ENCODE assay signal across 30 cellular contexts in genomic region chr2:105490204-105490603, GRCh38.
DNase-seq lines count a peak whose midpoint lies in the region; ATAC-seq, FAIRE-seq and TF ChIP-seq lines count a peak whose summit lies in the region.
"Had no signal": no experiment of that assay in that cellular context is flagged by ENCODE, and none has a peak within 500 bp of the region (broad histone marks: within the 10 kb centered on the region; RNA-seq: fewer than 3 reads in every experiment).

No MANE protein-coding gene starts in this region.

- WGBS in body of pancreas, 2 donors: 7 to 22% methylated on average over 4 of the region's 4 CpGs
- 7 to 38% (median 20%) methylated on average over 4 of the region's 4 CpGs for WGBS in small intestine, 3 donors

- H3K4me1 Mint-ChIP-seq in activated CD4-positive, alpha-beta T cell treated with anti-CD3 and anti-CD28 coated beads, Interleukin-2, amount 10 ng/mL, durations not matched to agents 24 days and 14 days: no peaks in the 10 kb centered on the region
- H3K4me1 Mint-ChIP-seq: activated CD4-positive, alpha-beta memory T cell treated with anti-CD3 and anti-CD28 coated beads, Interleukin-2, amount 10 ng/mL, durations not matched to agents 7 days and 5 days; activated naive CD8-positive, alpha-beta T cell treated with anti-CD3 and anti-CD28 coated beads, Interleukin-2, amount 50 U/mL, for 24 hours; GM23338; nephron progenitor cell had no signal

- H3K4me3 ChIP-seq in body of pancreas (no peak overlapping the region), small intestine (ENCODE audit: low read depth in 1 of 2, low read length in 2 of 2) (no peak overlapping the region), lower lobe of right lung (no peak overlapping the region)
- H3K4me3 ChIP-seq: GM23338, stomach, tibial artery had no signal

- ATAC-seq in body of pancreas: peak; percentile 38
- ATAC-seq in left colon: peak; percentile 40
- ATAC-seq in HG03460 (IDR thresholded peaks at IDR 0.05; ENCODE audit: unreplicated experiment): no peak
- ATAC-seq in HG03139 (IDR thresholded peaks at IDR 0.05; ENCODE audit: unreplicated experiment): no peak
- no peak for ATAC-seq in lower lobe of right lung
- ATAC-seq: activated CD4-positive, CD25-positive, alpha-beta regulatory T cell treated with anti-CD3 and anti-CD28 coated beads, Interleukin-2, amount 50 U/mL, for 24 hours; activated naive CD8-positive, alpha-beta T cell treated with anti-CD3 and anti-CD28 coated beads, Interleukin-2, amount 50 U/mL, for 24 hours; GM23338 had no signal

- H3K36me3 ChIP-seq in body of pancreas (replicated peaks in 1 of 2; ENCODE audit: insufficient read depth in 1 of 2, low read depth in 2 of 2) (no peaks in the 10 kb centered on the region), small intestine (ENCODE audit: control insufficient read depth in 2 of 2, insufficient read depth in 2 of 2, low read length in 2 of 2) (no peaks in the 10 kb centered on the region), lower lobe of right lung (no peaks in the 10 kb centered on the region)
- H3K36me3 ChIP-seq: stomach, tibial artery had no signal

- no peaks in the 10 kb centered on the region for H3K27me3 ChIP-seq in body of pancreas
- no peaks in the 10 kb centered on the region for H3K27me3 ChIP-seq in small intestine (ENCODE audit: control insufficient read depth in 2 of 2, insufficient read depth in 2 of 2, low read length in 2 of 2)
- H3K27me3 ChIP-seq in lower lobe of right lung (ENCODE audit: low read depth): no peaks in the 10 kb centered on the region
- H3K27me3 ChIP-seq: stomach, tibial artery had no signal

- no peak for TF ChIP-seq POLR2A in body of pancreas (IDR thresholded peaks at IDR 0.05)

- TF ChIP-seq CTCF in body of pancreas (IDR thresholded peaks at IDR 0.05) (no peak), lower lobe of right lung (IDR thresholded peaks at IDR 0.05) (no peak)

- peaks cover 26% of the 10 kb centered on the region for H3K27me3 Mint-ChIP-seq in activated CD4-positive, alpha-beta T cell treated with anti-CD3 and anti-CD28 coated beads, Interleukin-2, amount 10 ng/mL, durations not matched to agents 24 days and 14 days
- H3K27me3 Mint-ChIP-seq: CD4-positive, alpha-beta T cell had no signal

- no peaks in the 10 kb centered on the region for H3K36me3 Mint-ChIP-seq in activated CD4-positive, alpha-beta T cell treated with anti-CD3 and anti-CD28 coated beads, Interleukin-2, amount 10 ng/mL, durations not matched to agents 24 days and 14 days (ENCODE audit: low read depth)

- H3K27ac ChIP-seq in body of pancreas (peak overlapping the region in 1 of 4 donors; percentile 14), small intestine (ENCODE audit: low read depth in 1 of 2, low read length in 1 of 2) (no peak overlapping the region), lower lobe of right lung (no peak overlapping the region)
- H3K27ac ChIP-seq: parathyroid adenoma, tibial artery had no signal

- intact Hi-C loops in activated CD4-positive, alpha-beta T cell treated with anti-CD3 and anti-CD28 coated beads, Interleukin-2, amount 10 ng/mL, durations not matched to agents 24 days and 14 days (cut with micrococcal nuclease): no loop called here
- intact Hi-C loops in body of pancreas (cut with DNase I): no loop called here
- intact Hi-C loops in left colon (cut with DNase I, micrococcal nuclease): no loop called here
- intact Hi-C loops in lower lobe of right lung (cut with DNase I): no loop called here

- peak; percentile 49 for DNase-seq in activated CD4-positive, alpha-beta T cell treated with anti-CD3 and anti-CD28 coated beads, Interleukin-2, amount 10 ng/mL, durations not matched to agents 24 days and 14 days
- no peak for DNase-seq in activated CD4-positive, alpha-beta T cell treated with anti-CD3 and anti-CD28 coated beads, Interleukin-2, amount 50 U/mL, for 1 hour
- DNase-seq in body of pancreas (peak in 2 of 4 donors; percentile 9 to 13), left colon (no peak), small intestine (peak; percentile 24), lower lobe of right lung (no peak)
- DNase-seq: activated CD4-positive, alpha-beta memory T cell treated with anti-CD3 and anti-CD28 coated beads, Interleukin-2, amount 10 ng/mL, durations not matched to agents 7 days and 5 days; activated CD8-positive, alpha-beta memory T cell treated with anti-CD3 and anti-CD28 coated beads, Interleukin-2, amount 50 U/mL, for 4 hours; activated naive CD4-positive, alpha-beta T cell; activated naive CD8-positive, alpha-beta T cell treated with anti-CD3 and anti-CD28 coated beads, Interleukin-2, amount 50 U/mL, for 24 hours; AML-193; CD4-positive, alpha-beta T cell; foreskin fibroblast; kidney; mammary epithelial cell; NCI-H2081 treated with DMSO at 0.1 percent for 48 hours; NCI-H510A; nephron progenitor cell; SK-N-SH; stomach; tibial artery had no signal

- FAIRE-seq in small intestine (lab: Jason Lieb, UNC): no peak
- FAIRE-seq: astrocyte, D721Med, kidney had no signal

- H3K4me3 Mint-ChIP-seq in activated CD4-positive, alpha-beta T cell treated with anti-CD3 and anti-CD28 coated beads, Interleukin-2, amount 10 ng/mL, durations not matched to agents 24 days and 14 days: no peak overlapping the region
- H3K4me3 Mint-ChIP-seq: activated CD4-positive, alpha-beta memory T cell treated with anti-CD3 and anti-CD28 coated beads, Interleukin-2, amount 10 ng/mL, durations not matched to agents 7 days and 5 days; activated naive CD8-positive, alpha-beta T cell treated with anti-CD3 and anti-CD28 coated beads, Interleukin-2, amount 50 U/mL, for 24 hours; CD4-positive, alpha-beta T cell; dendritic cell treated with granulocyte-macrophage colony-stimulating factor and Interleukin-4, amounts not matched to agents 40 ng/mL and 50 ng/mL, for 4 days; GM23338; nephron progenitor cell; T-helper 1 cell treated with Interleukin-12 subunit alpha and Interleukin-12 subunit beta and Interleukin-4 antibody, amounts not matched to agents 30 μg/mL and 1 μg/mL, for 36 hours had no signal

- H3K9me3 ChIP-seq in body of pancreas (no peaks in the 10 kb centered on the region), small intestine (ENCODE audit: control insufficient read depth, low read depth) (no peaks in the 10 kb centered on the region), lower lobe of right lung (peaks cover 11% of the 10 kb centered on the region)
- H3K9me3 ChIP-seq: SK-N-SH had no signal

- H3K4me1 ChIP-seq in body of pancreas (peaks cover 20% of the 10 kb centered on the region), small intestine (ENCODE audit: control insufficient read depth in 2 of 2, insufficient read depth in 1 of 2, low read depth in 1 of 2, low read length in 1 of 2) (peaks cover 0 to 5% of the 10 kb centered on the region in 2 donors), lower lobe of right lung (no peaks in the 10 kb centered on the region)
- H3K4me1 ChIP-seq: parathyroid adenoma, tibial artery had no signal

- H3K27ac Mint-ChIP-seq in activated CD4-positive, alpha-beta T cell treated with anti-CD3 and anti-CD28 coated beads, Interleukin-2, amount 10 ng/mL, durations not matched to agents 24 days and 14 days: no peak overlapping the region
- H3K27ac Mint-ChIP-seq: activated CD4-positive, alpha-beta memory T cell treated with anti-CD3 and anti-CD28 coated beads, Interleukin-2, amount 10 ng/mL, durations not matched to agents 7 days and 5 days; activated naive CD8-positive, alpha-beta T cell treated with anti-CD3 and anti-CD28 coated beads, Interleukin-2, amount 50 U/mL, for 24 hours; CD4-positive, alpha-beta T cell; dendritic cell treated with granulocyte-macrophage colony-stimulating factor and Interleukin-4, amounts not matched to agents 40 ng/mL and 50 ng/mL, for 4 days; GM23338; nephron progenitor cell; T-helper 1 cell treated with Interleukin-12 subunit alpha and Interleukin-12 subunit beta and Interleukin-4 antibody, amounts not matched to agents 30 μg/mL and 1 μg/mL, for 36 hours had no signal

- H3K9me3 Mint-ChIP-seq in activated CD4-positive, alpha-beta T cell treated with anti-CD3 and anti-CD28 coated beads, Interleukin-2, amount 10 ng/mL, durations not matched to agents 24 days and 14 days: peaks cover 4% of the 10 kb centered on the region
- H3K9me3 Mint-ChIP-seq: activated CD4-positive, alpha-beta memory T cell treated with anti-CD3 and anti-CD28 coated beads, Interleukin-2, amount 10 ng/mL, durations not matched to agents 7 days and 5 days; T-helper 1 cell treated with Interleukin-12 subunit alpha and Interleukin-12 subunit beta and Interleukin-4 antibody, amounts not matched to agents 30 μg/mL and 1 μg/mL, for 36 hours had no signal

Comparison
In these comparisons a context has a peak if more than half of its experiments do, and no peak if none do; other contexts are left out.
1. DNase-seq: peak in activated CD4-positive, alpha-beta T cell treated with anti-CD3 and anti-CD28 coated beads, Interleukin-2, amount 10 ng/mL, durations not matched to agents 24 days and 14 days (single experiment) and small intestine (single experiment); none in activated CD4-positive, alpha-beta T cell treated with anti-CD3 and anti-CD28 coated beads, Interleukin-2, amount 50 U/mL, for 1 hour (single experiment), left colon (0 of 2) and lower lobe of right lung (single experiment).
2. ATAC-seq: peak in body of pancreas (single experiment) and left colon (single experiment); none in HG03460 (single experiment), HG03139 (single experiment) and lower lobe of right lung (0 of 2).